ENCODE assay signal across 8 cellular contexts in genomic region chr4:2745981-2746806, GRCh38. TPM values are rescaled to one million over a fixed set of nuclear protein-coding genes. Genes with fewer than 3 reads are reported as not detected.
A peak's percentile ranks its signal among the peaks of the same experiment; 100 is the strongest.
DNase-seq lines count a peak whose midpoint lies in the region; ATAC-seq and TF ChIP-seq lines count a peak whose summit lies in the region.

No MANE protein-coding gene starts in this region.

- no peak for TF ChIP-seq CTCF in lower lobe of right lung (IDR thresholded peaks at IDR 0.05)

- peak overlapping the region; percentile 32 for H3K4me3 Mint-ChIP-seq in activated naive CD8-positive, alpha-beta T cell treated with anti-CD3 and anti-CD28 coated beads, Interleukin-2, amount 10 ng/mL, durations not matched to agents 7 days and 5 days
- peak overlapping the region; percentile 60 to 75 for H3K4me3 Mint-ChIP-seq in stimulated activated naive CD8-positive, alpha-beta T cell treated with anti-CD3 and anti-CD28 coated beads, Interleukin-15, amount 100 ng/mL, for 72 hours

- H3K9me3 Mint-ChIP-seq in activated naive CD8-positive, alpha-beta T cell treated with anti-CD3 and anti-CD28 coated beads, Interleukin-2, amount 10 ng/mL, durations not matched to agents 7 days and 5 days: no peaks in the 10 kb centered on the region
- no peaks in the 10 kb centered on the region for H3K9me3 Mint-ChIP-seq in stimulated activated naive CD8-positive, alpha-beta T cell treated with anti-CD3 and anti-CD28 coated beads, Interleukin-15, amount 100 ng/mL, for 72 hours

- H3K4me1 Mint-ChIP-seq in activated naive CD8-positive, alpha-beta T cell treated with anti-CD3 and anti-CD28 coated beads, Interleukin-2, amount 10 ng/mL, durations not matched to agents 7 days and 5 days: peaks cover 28% of the 10 kb centered on the region
- peaks cover 78% of the 10 kb centered on the region for H3K4me1 Mint-ChIP-seq in stimulated activated naive CD8-positive, alpha-beta T cell treated with anti-CD3 and anti-CD28 coated beads, Interleukin-15, amount 100 ng/mL, for 72 hours

- H3K4me3 ChIP-seq in lower lobe of right lung: no peak overlapping the region

- POLR2A ChIA-PET in activated naive CD8-positive, alpha-beta T cell treated with anti-CD3 and anti-CD28 coated beads, Interleukin-2, amount 10 ng/mL, durations not matched to agents 7 days and 5 days (lab: Charles Lee): interaction anchor here (0.7 kb wide), 1 partner anchor 10 kb away, joined by 4 read pairs; the partner anchor contains the start of gene TNIP2

- H3K27me3 Mint-ChIP-seq in activated naive CD8-positive, alpha-beta T cell treated with anti-CD3 and anti-CD28 coated beads, Interleukin-2, amount 10 ng/mL, durations not matched to agents 7 days and 5 days: no peaks in the 10 kb centered on the region
- H3K27me3 Mint-ChIP-seq in stimulated activated naive CD8-positive, alpha-beta T cell treated with anti-CD3 and anti-CD28 coated beads, Interleukin-15, amount 100 ng/mL, for 72 hours: no peaks in the 10 kb centered on the region

- intact Hi-C loops in lower lobe of right lung (cut with DNase I): no loop called here

- no peaks in the 10 kb centered on the region for H3K27me3 ChIP-seq in lower lobe of right lung (ENCODE audit: low read depth)

- TF ChIP-seq POLR2A in GM18526 (IDR thresholded peaks at IDR 0.05; ENCODE audit: extremely low read depth, insufficient read length): peak; percentile 48

- peaks cover 22% of the 10 kb centered on the region for H3K4me1 ChIP-seq in lower lobe of right lung

- H3K27ac Mint-ChIP-seq in activated naive CD8-positive, alpha-beta T cell treated with anti-CD3 and anti-CD28 coated beads, Interleukin-2, amount 10 ng/mL, durations not matched to agents 7 days and 5 days: peak overlapping the region; percentile 82
- H3K27ac Mint-ChIP-seq in stimulated activated naive CD8-positive, alpha-beta T cell treated with anti-CD3 and anti-CD28 coated beads, Interleukin-15, amount 100 ng/mL, for 72 hours: peak overlapping the region; percentile 83 to 95

- peaks cover 15% of the 10 kb centered on the region for H3K36me3 Mint-ChIP-seq in activated naive CD8-positive, alpha-beta T cell treated with anti-CD3 and anti-CD28 coated beads, Interleukin-2, amount 10 ng/mL, durations not matched to agents 7 days and 5 days

- peak overlapping the region; percentile 31 for H3K27ac ChIP-seq in lower lobe of right lung

- H3K36me3 ChIP-seq in lower lobe of right lung: peaks cover 68% of the 10 kb centered on the region

- DNase-seq in SW 1271 (lab: John Stamatoyannopoulos, UW) (peak; percentile 41 to 66), lower lobe of right lung (peak; percentile 51), SKM-1 treated with dmso at 0.1 percent for 144 hours (lab: John Stamatoyannopoulos, UW; ENCODE audit: unreplicated experiment) (no peak), NCI-H1417 treated with DMSO at 0.1 percent for 48 hours (lab: John Stamatoyannopoulos, UW) (no peak)
- DNase-seq in activated naive CD8-positive, alpha-beta T cell treated with anti-CD3 and anti-CD28 coated beads, Interleukin-2, amount 10 ng/mL, durations not matched to agents 7 days and 5 days: peak; percentile 72
- DNase-seq in stimulated activated naive CD8-positive, alpha-beta T cell treated with anti-CD3 and anti-CD28 coated beads, Interleukin-15, amount 100 ng/mL, for 72 hours: peak; percentile 88 to 97

- ATAC-seq in HG02973 (IDR thresholded peaks at IDR 0.05; ENCODE audit: unreplicated experiment) (peak; percentile 86), lower lobe of right lung (peak; percentile 68 to 69)
- ATAC-seq in activated naive CD8-positive, alpha-beta T cell treated with anti-CD3 and anti-CD28 coated beads, Interleukin-2, amount 10 ng/mL, durations not matched to agents 7 days and 5 days (ENCODE audit: low read depth): peak; percentile 95
- ATAC-seq in stimulated activated naive CD8-positive, alpha-beta T cell treated with anti-CD3 and anti-CD28 coated beads, Interleukin-15, amount 100 ng/mL, for 72 hours: peak; percentile 99

- H3K9me3 ChIP-seq in lower lobe of right lung: no peaks in the 10 kb centered on the region

RNA-seq across cellular contexts. Expression of gene TNIP2, which starts 9.9 kb away (rescaled TPM):
- total RNA-seq in activated naive CD8-positive, alpha-beta T cell treated with anti-CD3 and anti-CD28 coated beads, Interleukin-2, amount 10 ng/mL, durations not matched to agents 7 days and 5 days: 10 to 100 TPM; 47.0 to 50.0 TPM
- 36.7 TPM for total RNA-seq in lower lobe of right lung

RNA-seq across cellular contexts. Expression of gene SH3BP2, which starts 46.7 kb away (rescaled TPM):
- 10 to 100 TPM; 82.6 to 83.7 TPM for total RNA-seq in activated naive CD8-positive, alpha-beta T cell treated with anti-CD3 and anti-CD28 coated beads, Interleukin-2, amount 10 ng/mL, durations not matched to agents 7 days and 5 days
- total RNA-seq in lower lobe of right lung: 102 TPM

Comparison
In these comparisons a context has a peak if more than half of its experiments do, and no peak if none do; other contexts are left out.
1. DNase-seq: peak in SW 1271 (2 of 2), activated naive CD8-positive, alpha-beta T cell treated with anti-CD3 and anti-CD28 coated beads, Interleukin-2, amount 10 ng/mL, durations not matched to agents 7 days and 5 days (single experiment), lower lobe of right lung (single experiment) and stimulated activated naive CD8-positive, alpha-beta T cell treated with anti-CD3 and anti-CD28 coated beads, Interleukin-15, amount 100 ng/mL, for 72 hours (2 of 2); none in SKM-1 treated with dmso at 0.1 percent for 144 hours (single experiment) and NCI-H1417 treated with DMSO at 0.1 percent for 48 hours (single experiment).
2. Peak in every context shown above with its lines, with median percentiles within 50 percentile points of each other: ATAC-seq.